Comparison of ENCODE assay signal across 1 cellular context in genomic region chr20:35395728-35396127, GRCh38.
TF ChIP-seq lines count a peak whose summit lies in the region.

No MANE protein-coding gene starts in this region.

TF ChIP-seq in IMR-90, 13 proteins besides CTCF, POLR2A, EP300 and RAD21:
- TF ChIP-seq CHD1 (IDR thresholded peaks at IDR 0.05; ENCODE audit: low read depth, low read length) = no peak
- TF ChIP-seq RFX5 (IDR thresholded peaks at IDR 0.05; ENCODE audit: low read depth, low read length) = no peak
- no peak for TF ChIP-seq CEBPB (IDR thresholded peaks at IDR 0.05; ENCODE audit: low read depth, low read length)
- TF ChIP-seq BHLHE40 (IDR thresholded peaks at IDR 0.05; ENCODE audit: low read depth, low read length) = peak; percentile 72; the same call in 1 of the 2 replicates
- TF ChIP-seq RCOR1 (IDR thresholded peaks at IDR 0.05; ENCODE audit: insufficient replicate concordance, low read length) = no peak
- no peak for TF ChIP-seq ELK1 (IDR thresholded peaks at IDR 0.05; ENCODE audit: borderline replicate concordance, low read depth, low read length)
- TF ChIP-seq MAFK (IDR thresholded peaks at IDR 0.05; ENCODE audit: low read depth, low read length) = no peak
- TF ChIP-seq FOS (IDR thresholded peaks at IDR 0.05; ENCODE audit: low read depth, low read length) = 0 out of 2 replicates have a peak, but pooled peaks have one; percentile 5
- TF ChIP-seq MXI1 (IDR thresholded peaks at IDR 0.05; ENCODE audit: borderline replicate concordance, low read depth, low read length) = no peak
- TF ChIP-seq USF2 (IDR thresholded peaks at IDR 0.05; ENCODE audit: low read depth, low read length) = no peak
- peak; percentile 33 for TF ChIP-seq SMC3 (IDR thresholded peaks at IDR 0.05; ENCODE audit: low read depth, low read length)
- no peak for TF ChIP-seq NFE2L2 (IDR thresholded peaks at IDR 0.05; ENCODE audit: low read depth, low read length)
- TF ChIP-seq MAZ (IDR thresholded peaks at IDR 0.05; ENCODE audit: borderline replicate concordance, low read depth, low read length) = no peak
